23 cellular contexts compared by ENCODE assay signal in the genomic region with DNA sequence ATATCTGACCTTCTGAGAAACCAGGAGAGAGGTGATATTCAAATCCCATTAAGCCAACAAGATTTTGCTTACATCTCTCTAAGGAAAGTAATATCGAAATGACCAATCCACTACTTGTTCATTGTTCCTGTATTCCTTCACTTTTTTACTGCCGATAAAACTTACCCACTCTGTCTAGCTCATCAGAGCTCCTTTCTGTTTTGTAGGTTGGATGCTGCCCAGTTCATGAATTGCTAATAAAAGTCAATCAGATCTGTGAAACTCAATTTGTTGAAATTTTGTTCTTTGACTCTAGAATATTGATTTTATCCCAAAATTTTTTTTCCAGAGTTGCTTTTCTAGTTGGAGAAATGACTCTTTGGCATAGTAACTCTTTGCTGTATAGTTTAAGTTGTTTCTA.
"Had no signal": no experiment of that assay in that cellular context is flagged by ENCODE, and none has a peak within 500 bp of the region (broad histone marks: within the 10 kb centered on the region; RNA-seq: fewer than 3 reads in every experiment).

No MANE protein-coding gene starts in this region.

- DNase-seq: occipital lobe; ovary; posterior cingulate gyrus; psoas muscle; right cardiac atrium; right lobe of liver; sigmoid colon; small intestine; stimulated activated CD4-positive, alpha-beta T cell treated with anti-CD3 and anti-CD28 coated beads, Interleukin-15, amount 100 ng/mL, for 24 hours; stimulated activated CD4-positive, alpha-beta T cell treated with anti-CD3 and anti-CD28 coated beads, Interleukin-2, amount 100 ng/mL, for 24 hours; stimulated activated CD4-positive, alpha-beta T cell treated with anti-CD3 and anti-CD28 coated beads, Interleukin-2, amount 100 ng/mL, for 48 hours; stimulated activated CD4-positive, alpha-beta T cell treated with anti-CD3 and anti-CD28 coated beads, Interleukin-4, amount 100 ng/mL, for 24 hours; stimulated activated naive B cell treated with anti-CD40 and anti-IgM and Interleukin-4, amounts not matched to agents 10 μg/mL and 1 μg/mL and 100 μg/mL, for 72 hours; stimulated activated naive CD4-positive, alpha-beta T cell treated with Interleukin-2 at 50 U/mL for 16 hours; stomach; thyroid gland; trophoblast cell; upper lobe of left lung had no signal

- H3K36me3 Mint-ChIP-seq: stimulated activated effector memory CD8-positive, alpha-beta T cell treated with anti-CD3 and anti-CD28 coated beads, Interleukin-12 subunit alpha, Interleukin-12 subunit beta, amount 100 ng/mL, for 72 hours had no signal

- H3K27ac Mint-ChIP-seq: nephron; neural progenitor cell; progenitor cell of endocrine pancreas; stimulated activated effector memory CD8-positive, alpha-beta T cell treated with anti-CD3 and anti-CD28 coated beads, Interleukin-12 subunit alpha, Interleukin-12 subunit beta, amount 100 ng/mL, for 72 hours; stimulated activated naive B cell treated with anti-CD40 and anti-IgM and Interleukin-4, amounts not matched to agents 10 μg/mL and 1 μg/mL and 100 μg/mL, for 72 hours; stimulated activated naive CD8-positive, alpha-beta T cell treated with anti-CD3 and anti-CD28 coated beads, Interleukin-15, Interleukin-2, amounts not matched to agents 100 ng/mL and 50 ng/mL, for 24 hours had no signal

- H3K27me3 Mint-ChIP-seq: progenitor cell of endocrine pancreas had no signal

- H3K4me1 Mint-ChIP-seq: stimulated activated effector memory CD8-positive, alpha-beta T cell treated with anti-CD3 and anti-CD28 coated beads, Interleukin-12 subunit alpha, Interleukin-12 subunit beta, amount 100 ng/mL, for 72 hours; stimulated activated naive B cell treated with anti-CD40 and anti-IgM and Interleukin-4, amounts not matched to agents 10 μg/mL and 1 μg/mL and 100 μg/mL, for 72 hours had no signal

- H3K9me3 Mint-ChIP-seq: stimulated activated effector memory CD8-positive, alpha-beta T cell treated with anti-CD3 and anti-CD28 coated beads, Interleukin-12 subunit alpha, Interleukin-12 subunit beta, amount 100 ng/mL, for 72 hours had no signal

- ATAC-seq: psoas muscle; right cardiac atrium; right lobe of liver; stimulated activated effector memory CD8-positive, alpha-beta T cell treated with anti-CD3 and anti-CD28 coated beads, Interleukin-12 subunit alpha, Interleukin-12 subunit beta, amount 100 ng/mL, for 72 hours; stimulated activated naive B cell treated with anti-CD40 and anti-IgM and Interleukin-4, amounts not matched to agents 10 μg/mL and 1 μg/mL and 100 μg/mL, for 72 hours had no signal

- H3K4me3 Mint-ChIP-seq: nephron; neural progenitor cell; stimulated activated effector memory CD8-positive, alpha-beta T cell treated with anti-CD3 and anti-CD28 coated beads, Interleukin-12 subunit alpha, Interleukin-12 subunit beta, amount 100 ng/mL, for 72 hours; stimulated activated naive B cell treated with anti-CD40 and anti-IgM and Interleukin-4, amounts not matched to agents 10 μg/mL and 1 μg/mL and 100 μg/mL, for 72 hours; stimulated activated naive CD8-positive, alpha-beta T cell treated with anti-CD3 and anti-CD28 coated beads, Interleukin-15, Interleukin-2, amounts not matched to agents 100 ng/mL and 50 ng/mL, for 24 hours had no signal
